In genomic region chr7:55536619-55537457, GRCh38 we compare ENCODE assay signal across 12 cellular contexts. TPM values are rescaled to one million over a fixed set of nuclear protein-coding genes. Genes with fewer than 3 reads are reported as not detected.
DNase-seq lines count a peak whose midpoint lies in the region; ATAC-seq, FAIRE-seq and TF ChIP-seq lines count a peak whose summit lies in the region.
"Had no signal": no experiment of that assay in that cellular context is flagged by ENCODE, and none has a peak within 500 bp of the region (broad histone marks: within the 10 kb centered on the region; RNA-seq: fewer than 3 reads in every experiment).

No MANE protein-coding gene starts in this region.

- H3K27me3 Mint-ChIP-seq in WTC11 (ENCODE audit: low read depth) = no peaks in the 10 kb centered on the region

- POLR2A ChIA-PET in WTC11 (lab: Charles Lee) = no interaction called here

- peak overlapping the region; percentile 79 to 96 (median 93) for H3K4me2 ChIP-seq in BLaER1 treated with 17β-estradiol and CSF1 and Interleukin-3, amounts not matched to agents 10 nM and 100 nM

- no peaks in the 10 kb centered on the region for H3K36me3 Mint-ChIP-seq in WTC11

- ATAC-seq in WTC11 (no peak), GM21717 (IDR thresholded peaks at IDR 0.05; ENCODE audit: unreplicated experiment) (no peak), HG02885 (IDR thresholded peaks at IDR 0.05; ENCODE audit: poor library complexity, unreplicated experiment) (no peak)

- peak; percentile 69 for TF ChIP-seq POLR2A in GM12892 (IDR thresholded peaks at IDR 0.05; ENCODE audit: low read depth, low read length)

- CTCF ChIA-PET in WTC11 (lab: Charles Lee) = no interaction called here

- peaks cover 77 to 86% (median 81%) of the 10 kb centered on the region in 10 experiments for H3K4me1 ChIP-seq in BLaER1 treated with 17β-estradiol and CSF1 and Interleukin-3, amounts not matched to agents 10 nM and 100 nM
- H3K4me1 ChIP-seq in mucosa of rectum (ENCODE audit: control insufficient read depth in 2 of 2, insufficient read depth in 2 of 2, low read length in 2 of 2) = peaks cover 33 to 34% of the 10 kb centered on the region in 2 donors

- no peak overlapping the region for H3K4me3 Mint-ChIP-seq in WTC11

- peaks cover 0 to 16% (median 5%) of the 10 kb centered on the region in 11 experiments; a peak in 7 of 22 replicates for H3K9me3 ChIP-seq in BLaER1 treated with 17β-estradiol and CSF1 and Interleukin-3, amounts not matched to agents 10 nM and 100 nM (replicated peaks in 1 of 11)
- H3K9me3 ChIP-seq in mucosa of rectum (ENCODE audit: control insufficient read depth in 2 of 2, low read length in 2 of 2) = no peaks in the 10 kb centered on the region
- H3K9me3 ChIP-seq: thyroid gland had no signal

- H3K27ac ChIP-seq in BLaER1 treated with 17β-estradiol and CSF1 and Interleukin-3, amounts not matched to agents 10 nM and 100 nM = peak overlapping the region; percentile 93 to 99 (median 95); a peak in 21 of 22 replicates
- H3K27ac ChIP-seq in mucosa of rectum (ENCODE audit: low read depth in 2 of 2, low read length in 2 of 2) = peak overlapping the region; percentile 50 to 82
- H3K27ac ChIP-seq: C4-2B, SK-N-MC, thyroid gland had no signal

- H3K36me3 ChIP-seq in BLaER1 treated with 17β-estradiol and CSF1 and Interleukin-3, amounts not matched to agents 10 nM and 100 nM = peaks cover 0 to 14% (median 4%) of the 10 kb centered on the region in 11 experiments; a peak in 5 of 22 replicates
- H3K36me3 ChIP-seq in mucosa of rectum (ENCODE audit: control insufficient read depth in 2 of 2, insufficient read depth in 2 of 2, low read length in 2 of 2) = no peaks in the 10 kb centered on the region
- H3K36me3 ChIP-seq: thyroid gland had no signal

- DNase-seq in GM12892 (ENCODE audit: insufficient read length) = no peak
- no peak for DNase-seq in WTC11 (ENCODE audit: low spot score)
- DNase-seq in SIG-M5 treated with dmso at 0.1 percent for 504 hours (lab: John Stamatoyannopoulos, UW; ENCODE audit: unreplicated experiment) = no peak
- DNase-seq in NCI-H2029 treated with DMSO at 0.1 percent for 48 hours (lab: John Stamatoyannopoulos, UW) = no peak
- DNase-seq: NCI-H1092, thyroid gland had no signal

- peak overlapping the region in 9 of 11 experiments; percentile 5 to 88 (median 60); a peak in 13 of 22 replicates for H3K9ac ChIP-seq in BLaER1 treated with 17β-estradiol and CSF1 and Interleukin-3, amounts not matched to agents 10 nM and 100 nM
- H3K9ac ChIP-seq in mucosa of rectum (ENCODE audit: low read depth in 1 of 2, low read length in 2 of 2) = peak overlapping the region in 1 of 2 donors; percentile 28

- TF ChIP-seq CTCF in WTC11 (IDR thresholded peaks at IDR 0.05) = no peak

- FAIRE-seq in GM12892 (lab: Jason Lieb, UNC) = peak; percentile 86

- H3K27ac Mint-ChIP-seq in WTC11 = peak overlapping the region; percentile 55

- H3K9me3 Mint-ChIP-seq in WTC11 = no peaks in the 10 kb centered on the region

- H3K4me1 Mint-ChIP-seq in WTC11 = peaks cover 92% of the 10 kb centered on the region

- H3K4me3 ChIP-seq in BLaER1 treated with 17β-estradiol and CSF1 and Interleukin-3, amounts not matched to agents 10 nM and 100 nM = peak overlapping the region in 1 of 10 experiments; percentile 23; a peak in 2 of 20 replicates
- peak overlapping the region in 1 of 2 donors; percentile 35 for H3K4me3 ChIP-seq in mucosa of rectum (ENCODE audit: low read length in 2 of 2)
- H3K4me3 ChIP-seq: SK-N-MC, thyroid gland had no signal

- H4K20me1 ChIP-seq in BLaER1 treated with 17β-estradiol and CSF1 and Interleukin-3, amounts not matched to agents 10 nM and 100 nM = peaks cover 0 to 18% (median 11%) of the 10 kb centered on the region in 11 experiments; a peak in 13 of 22 replicates

- no peaks in the 10 kb centered on the region for H3K27me3 ChIP-seq in BLaER1 treated with 17β-estradiol and CSF1 and Interleukin-3, amounts not matched to agents 10 nM and 100 nM
- H3K27me3 ChIP-seq in mucosa of rectum (ENCODE audit: control insufficient read depth in 2 of 2, insufficient read depth in 2 of 2, low read length in 2 of 2) = no peaks in the 10 kb centered on the region
- H3K27me3 ChIP-seq: thyroid gland had no signal

TF ChIP-seq in WTC11, 78 proteins besides CTCF, POLR2A, EP300 and RAD21 (continues in another document):
- TF ChIP-seq USF1 (CRISPR knock-in tag; IDR thresholded peaks at IDR 0.05) = no peak
- no peak for TF ChIP-seq ARID4B (CRISPR knock-in tag; IDR thresholded peaks at IDR 0.05; ENCODE audit: borderline replicate concordance)
- TF ChIP-seq FOXP1 (CRISPR knock-in tag; IDR thresholded peaks at IDR 0.05; ENCODE audit: borderline replicate concordance) = no peak
- TF ChIP-seq NR2C2 (CRISPR knock-in tag; IDR thresholded peaks at IDR 0.05) = no peak
- no peak for TF ChIP-seq ZNF281 (CRISPR knock-in tag; IDR thresholded peaks at IDR 0.05)
- TF ChIP-seq, protein P1, sequence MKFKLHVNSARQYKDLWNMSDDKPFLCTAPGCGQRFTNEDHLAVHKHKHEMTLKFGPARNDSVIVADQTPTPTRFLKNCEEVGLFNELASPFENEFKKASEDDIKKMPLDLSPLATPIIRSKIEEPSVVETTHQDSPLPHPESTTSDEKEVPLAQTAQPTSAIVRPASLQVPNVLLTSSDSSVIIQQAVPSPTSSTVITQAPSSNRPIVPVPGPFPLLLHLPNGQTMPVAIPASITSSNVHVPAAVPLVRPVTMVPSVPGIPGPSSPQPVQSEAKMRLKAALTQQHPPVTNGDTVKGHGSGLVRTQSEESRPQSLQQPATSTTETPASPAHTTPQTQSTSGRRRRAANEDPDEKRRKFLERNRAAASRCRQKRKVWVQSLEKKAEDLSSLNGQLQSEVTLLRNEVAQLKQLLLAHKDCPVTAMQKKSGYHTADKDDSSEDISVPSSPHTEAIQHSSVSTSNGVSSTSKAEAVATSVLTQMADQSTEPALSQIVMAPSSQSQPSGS (CRISPR knock-in tag; IDR thresholded peaks at IDR 0.05; ENCODE audit: borderline replicate concordance, low read depth) = no peak
- no peak for TF ChIP-seq ZNF263 (CRISPR knock-in tag; IDR thresholded peaks at IDR 0.05; ENCODE audit: low read depth)

RNA-seq across cellular contexts. Expression of gene VOPP1, which starts 35.5 kb away (rescaled TPM):
- polyA plus RNA-seq in GM12892 (2012; ENCODE audit: missing spikeins) = 210 TPM
- total RNA-seq in WTC11 (2021) = 57.0 to 63.9 TPM (median 60.3 TPM) in 3 replicates
